Comparison of ENCODE assay signal across 30 cellular contexts in genomic region chr22:48779211-48779643, GRCh38.
"Had no signal": no experiment of that assay in that cellular context is flagged by ENCODE, and none has a peak within 500 bp of the region (broad histone marks: within the 10 kb centered on the region; RNA-seq: fewer than 3 reads in every experiment).

No MANE protein-coding gene starts in this region.

- H3K9me3 ChIP-seq: colonic mucosa, lower lobe of right lung, thoracic aorta had no signal

- H3K27ac ChIP-seq: colonic mucosa, foreskin keratinocyte, heart left ventricle, lower lobe of right lung, neural progenitor cell, thoracic aorta had no signal

- H3K27me3 Mint-ChIP-seq: activated B cell treated with CpG ODN at 0.5 μM for 24 hours had no signal

- H3K27me3 ChIP-seq: colonic mucosa, foreskin keratinocyte, neural progenitor cell had no signal

- ATAC-seq: activated CD4-positive, alpha-beta T cell treated with anti-CD3 and anti-CD28 coated beads for 36 hours; activated T-cell treated with anti-CD3 and anti-CD28 coated beads, Interleukin-2, amount 50 U/mL, for 4 hours; activated T-helper 17 cell treated with anti-CD3 and anti-CD28 coated beads, Interleukin-2, amount 50 U/mL, for 72 hours; esophagus mucosa; foreskin keratinocyte; lower lobe of right lung; mucosa of descending colon; sciatic nerve; stimulated activated effector memory CD8-positive, alpha-beta T cell treated with anti-CD3 and anti-CD28 coated beads, Interleukin-12 subunit alpha, Interleukin-12 subunit beta, amount 100 ng/mL, for 72 hours had no signal

- H3K4me3 ChIP-seq: colonic mucosa, heart left ventricle, lower lobe of right lung, mucosa of descending colon, neural progenitor cell, thoracic aorta had no signal

- H3K4me1 Mint-ChIP-seq: activated B cell treated with CpG ODN at 0.5 μM for 24 hours; activated CD4-positive, alpha-beta T cell treated with anti-CD3 and anti-CD28 coated beads for 36 hours; activated T-helper 17 cell treated with anti-CD3 and anti-CD28 coated beads, Interleukin-2, amount 50 U/mL, for 72 hours; immature natural killer cell; stimulated activated effector memory CD8-positive, alpha-beta T cell treated with anti-CD3 and anti-CD28 coated beads, Interleukin-12 subunit alpha, Interleukin-12 subunit beta, amount 100 ng/mL, for 72 hours had no signal

- H3K4me1 ChIP-seq: colonic mucosa, foreskin keratinocyte, heart left ventricle, lower lobe of right lung had no signal

- H3K4me3 Mint-ChIP-seq: activated B cell treated with CpG ODN at 0.5 μM for 24 hours; activated CD4-positive, alpha-beta T cell treated with anti-CD3 and anti-CD28 coated beads for 36 hours; activated naive CD8-positive, alpha-beta T cell; activated T-cell treated with anti-CD3 and anti-CD28 coated beads, Interleukin-2, amount 50 U/mL, for 4 hours; activated T-helper 17 cell treated with anti-CD3 and anti-CD28 coated beads, Interleukin-2, amount 50 U/mL, for 72 hours; immature natural killer cell; neural progenitor cell; stimulated activated effector memory CD8-positive, alpha-beta T cell treated with anti-CD3 and anti-CD28 coated beads, Interleukin-12 subunit alpha, Interleukin-12 subunit beta, amount 100 ng/mL, for 72 hours; stimulated activated naive CD8-positive, alpha-beta T cell treated with anti-CD3 and anti-CD28 coated beads, Interleukin-15, Interleukin-2, amounts not matched to agents 100 ng/mL and 50 ng/mL, for 24 hours; T-helper 2 cell treated with Interferon-gamma antibody and Interleukin-4, amounts not matched to agents 5 μg/mL and 100 μg/mL, for 36 hours had no signal

- H3K36me3 Mint-ChIP-seq: activated naive CD8-positive, alpha-beta T cell; immature natural killer cell; neural progenitor cell; stimulated activated effector memory CD8-positive, alpha-beta T cell treated with anti-CD3 and anti-CD28 coated beads, Interleukin-12 subunit alpha, Interleukin-12 subunit beta, amount 100 ng/mL, for 72 hours had no signal

- H3K27ac Mint-ChIP-seq: activated B cell treated with CpG ODN at 0.5 μM for 24 hours; activated CD4-positive, alpha-beta T cell treated with anti-CD3 and anti-CD28 coated beads for 36 hours; activated naive CD8-positive, alpha-beta T cell; activated T-helper 17 cell treated with anti-CD3 and anti-CD28 coated beads, Interleukin-2, amount 50 U/mL, for 72 hours; immature natural killer cell; neural progenitor cell; progenitor cell of endocrine pancreas; stimulated activated effector memory CD8-positive, alpha-beta T cell treated with anti-CD3 and anti-CD28 coated beads, Interleukin-12 subunit alpha, Interleukin-12 subunit beta, amount 100 ng/mL, for 72 hours; stimulated activated naive CD8-positive, alpha-beta T cell treated with anti-CD3 and anti-CD28 coated beads, Interleukin-15, Interleukin-2, amounts not matched to agents 100 ng/mL and 50 ng/mL, for 24 hours; T-helper 2 cell treated with Interferon-gamma antibody and Interleukin-4, amounts not matched to agents 5 μg/mL and 100 μg/mL, for 36 hours had no signal

- DNase-seq: activated B cell treated with CpG ODN at 0.5 μM for 24 hours; activated CD4-positive, alpha-beta T cell treated with anti-CD3 and anti-CD28 coated beads for 36 hours; activated CD4-positive, alpha-beta T cell treated with anti-CD3 and anti-CD28 coated beads, Interleukin-2, amount 50 U/mL, for 4 hours; activated naive CD4-positive, alpha-beta T cell treated with Interleukin-2 at 50 U/mL for 16 hours; activated T-cell treated with anti-CD3 and anti-CD28 coated beads, Interleukin-2, amount 50 U/mL, for 4 hours; anterior cingulate cortex; cerebellar nuclear complex; colonic mucosa; hypothalamus; immature natural killer cell; kidney; lower lobe of right lung; mesendoderm; mucosa of descending colon; small intestine; stimulated activated CD4-positive, alpha-beta T cell treated with anti-CD3 and anti-CD28 coated beads, Interleukin-4, amount 100 ng/mL, for 24 hours; T-helper 1 cell; trophoblast cell had no signal

- H3K36me3 ChIP-seq: colonic mucosa, heart left ventricle, lower lobe of right lung, neural progenitor cell, thoracic aorta had no signal
